In genomic region chr15:40857601-40858351, GRCh38 we compare ENCODE assay signal across 9 cellular contexts. TPM values are rescaled to one million over a fixed set of nuclear protein-coding genes. Genes with fewer than 3 reads are reported as not detected.
DNase-seq lines count a peak whose midpoint lies in the region; ATAC-seq lines count a peak whose summit lies in the region.
"Had no signal": no experiment of that assay in that cellular context is flagged by ENCODE, and none has a peak within 500 bp of the region (broad histone marks: within the 10 kb centered on the region; RNA-seq: fewer than 3 reads in every experiment).

No MANE protein-coding gene starts in this region.

- peaks cover 14% of the 10 kb centered on the region for H3K4me1 Mint-ChIP-seq in central memory CD8-positive, alpha-beta T cell

- H3K9me3 Mint-ChIP-seq in central memory CD8-positive, alpha-beta T cell = no peaks in the 10 kb centered on the region

- DNase-seq in EL (peak; percentile 72), NCI-H2227 treated with DMSO at 0.1 percent for 48 hours (lab: John Stamatoyannopoulos, UW) (peak; percentile 51), left colon (peak; percentile 78 to 86)
- DNase-seq in central memory CD8-positive, alpha-beta T cell (ENCODE audit: low spot score in 2 of 2) = peak; percentile 72 to 86
- peak; percentile 85 to 86 for DNase-seq in stimulated activated CD4-positive, alpha-beta T cell treated with anti-CD3 and anti-CD28 coated beads, Interleukin-2, amount 100 ng/mL, for 48 hours

- H3K36me3 Mint-ChIP-seq in central memory CD8-positive, alpha-beta T cell (ENCODE audit: insufficient read depth) = peaks cover 3% of the 10 kb centered on the region

- ATAC-seq in HG02571 (IDR thresholded peaks at IDR 0.05; ENCODE audit: unreplicated experiment) = peak; percentile 55
- ATAC-seq in activated CD4-positive, CD25-positive, alpha-beta regulatory T cell treated with anti-CD3 and anti-CD28 coated beads, Interleukin-2, amount 50 U/mL, for 24 hours = peak; percentile 80 to 83
- ATAC-seq in central memory CD8-positive, alpha-beta T cell (replicated peaks; ENCODE audit: extremely low read depth, poor library complexity, severe bottlenecking) = peak; percentile 85
- ATAC-seq in left colon = peak; percentile 63
- no peak for ATAC-seq in GM18517 (IDR thresholded peaks at IDR 0.05; ENCODE audit: unreplicated experiment)

- intact Hi-C loops in left colon (cut with DNase I, micrococcal nuclease) = loop anchor here in 1 of 2 donors (5.0 kb wide), 1 partner anchor 35 kb away; the partner anchor contains the start of gene VPS18

- peaks cover 5% of the 10 kb centered on the region for H3K27me3 Mint-ChIP-seq in central memory CD8-positive, alpha-beta T cell

- H3K27ac Mint-ChIP-seq in central memory CD8-positive, alpha-beta T cell (ENCODE audit: low read depth) = no peak overlapping the region

- no peak overlapping the region for H3K4me3 Mint-ChIP-seq in central memory CD8-positive, alpha-beta T cell

RNA-seq across cellular contexts. Expression of gene SPINT1, which starts 13.9 kb away (rescaled TPM):
- 100 to 1,000 TPM; 392 to 417 TPM for total RNA-seq in left colon

RNA-seq across cellular contexts. Expression of gene RHOV, which starts 16.3 kb away (rescaled TPM):
- 1 to 10 TPM; 3.7 to 8.9 TPM for total RNA-seq in left colon

RNA-seq across cellular contexts. Expression of gene PPP1R14D, which starts 29.3 kb away (rescaled TPM):
- total RNA-seq in left colon = 100 to 1,000 TPM; 153 to 171 TPM
- total RNA-seq: glomerular endothelial cell had no signal

RNA-seq across cellular contexts. Expression of gene VPS18, which starts 36.5 kb away (rescaled TPM):
- total RNA-seq in left colon = 10 to 100 TPM; 20.8 to 20.9 TPM

RNA-seq across cellular contexts. Expression of gene DNAJC17, which starts 50.5 kb away (rescaled TPM):
- 10 to 100 TPM; 32.8 to 36.9 TPM for total RNA-seq in left colon
